ENCODE assay signal across 19 cellular contexts in genomic region chr5:124310453-124310852, GRCh38.
DNase-seq lines count a peak whose midpoint lies in the region; ATAC-seq, FAIRE-seq and TF ChIP-seq lines count a peak whose summit lies in the region.
"Had no signal": no experiment of that assay in that cellular context is flagged by ENCODE, and none has a peak within 500 bp of the region (broad histone marks: within the 10 kb centered on the region; RNA-seq: fewer than 3 reads in every experiment).

No MANE protein-coding gene starts in this region.

- FAIRE-seq in H1 (lab: Jason Lieb, UNC) (no peak), pancreas (lab: Jason Lieb, UNC) (no peak)
- FAIRE-seq: colon had no signal

- H3K4ac ChIP-seq in H1 (replicated peaks; ENCODE audit: insufficient read length, low read depth, low read length) (no peak overlapping the region), mesendoderm (ENCODE audit: low read depth, low read length) (peak overlapping the region; percentile 87)

- H3K23me2 ChIP-seq in H1 (ENCODE audit: low read depth, low read length): no peaks in the 10 kb centered on the region; the same call in 1 of the 2 replicates

- in situ Hi-C loops in GM23248 (cut with MboI): no loop called here

- H3K27me3 Mint-ChIP-seq in activated T-cell treated with anti-CD3 and anti-CD28 coated beads, Interleukin-2, amount 50 U/mL, for 24 hours: no peaks in the 10 kb centered on the region
- H3K27me3 Mint-ChIP-seq: IgD-negative memory B cell had no signal

- H3K4me2 ChIP-seq in GM23248 (ENCODE audit: unreplicated experiment): no peak overlapping the region
- H3K4me2 ChIP-seq in H1 (ENCODE audit: insufficient read depth in 1 of 2, low read depth in 2 of 2, low read length in 2 of 2): no peak overlapping the region
- no peak overlapping the region for H3K4me2 ChIP-seq in mesendoderm (ENCODE audit: low read length)

- H3K18ac ChIP-seq in H1 (ENCODE audit: extremely low read depth, low read length): no peak overlapping the region
- peak overlapping the region; percentile 84 for H3K18ac ChIP-seq in mesendoderm (ENCODE audit: low read length)

- no peaks in the 10 kb centered on the region for H3K36me3 ChIP-seq in GM23248 (ENCODE audit: low read depth)
- no peaks in the 10 kb centered on the region; a peak in 1 of 8 replicates for H3K36me3 ChIP-seq in H1 (ENCODE audit: control insufficient read depth in 2 of 4, insufficient read depth in 4 of 4, low read length in 3 of 4)
- H3K36me3 ChIP-seq in mesendoderm (ENCODE audit: control insufficient read depth, insufficient read depth, low read length): no peaks in the 10 kb centered on the region
- H3K36me3 ChIP-seq in pancreas: no peaks in the 10 kb centered on the region

- no peak overlapping the region for H3K56ac ChIP-seq in H1 (replicated peaks; ENCODE audit: insufficient read length, low read depth, low read length)
- peak overlapping the region; percentile 28 for H3K56ac ChIP-seq in mesendoderm (ENCODE audit: low read length)

- CTCF ChIA-PET in H1 (lab: Charles Lee; ENCODE audit: partially characterized antibody): no interaction called here

- H3K27ac Mint-ChIP-seq in activated T-cell treated with anti-CD3 and anti-CD28 coated beads, Interleukin-2, amount 50 U/mL, for 24 hours: no peak overlapping the region
- H3K27ac Mint-ChIP-seq: activated naive CD4-positive, alpha-beta T cell treated with anti-CD3 and anti-CD28 coated beads for 36 hours; IgD-negative memory B cell had no signal

- H4K8ac ChIP-seq in H1 (ENCODE audit: extremely low read depth, insufficient read depth, low read length): no peak overlapping the region
- no peak overlapping the region for H4K8ac ChIP-seq in mesendoderm (ENCODE audit: low read depth, low read length)

- no peaks in the 10 kb centered on the region for H3K9me3 Mint-ChIP-seq in activated T-cell treated with anti-CD3 and anti-CD28 coated beads, Interleukin-2, amount 50 U/mL, for 24 hours
- H3K9me3 Mint-ChIP-seq: activated naive CD4-positive, alpha-beta T cell treated with anti-CD3 and anti-CD28 coated beads for 36 hours had no signal

- ATAC-seq in GM21447 (IDR thresholded peaks at IDR 0.05; ENCODE audit: unreplicated experiment): no peak
- no peak for ATAC-seq in pancreas

- H3K79me1 ChIP-seq in H1 (ENCODE audit: low read depth, low read length): no peaks in the 10 kb centered on the region
- H3K79me1 ChIP-seq in mesendoderm (ENCODE audit: low read length): no peaks in the 10 kb centered on the region

- H3F3A ChIP-seq in GM23248 (ENCODE audit: insufficient read depth): no peaks in the 10 kb centered on the region

- no peak overlapping the region for H2BK12ac ChIP-seq in H1 (ENCODE audit: low read depth, low read length)

- no peak overlapping the region for H3K23ac ChIP-seq in H1 (ENCODE audit: insufficient read length)
- H3K23ac ChIP-seq in mesendoderm (ENCODE audit: low read length): no peak overlapping the region

- no peaks in the 10 kb centered on the region for H3K9me2 ChIP-seq in GM23248 (ENCODE audit: insufficient read depth)

- no peak overlapping the region for H3K4me3 Mint-ChIP-seq in activated T-cell treated with anti-CD3 and anti-CD28 coated beads, Interleukin-2, amount 50 U/mL, for 24 hours
- H3K4me3 Mint-ChIP-seq: activated naive CD4-positive, alpha-beta T cell treated with anti-CD3 and anti-CD28 coated beads for 36 hours; IgD-negative memory B cell had no signal

- TF ChIP-seq POLR2A in H1 (IDR thresholded peaks at IDR 0.05; ENCODE audit: control extremely low read depth in 1 of 2, low read depth in 2 of 2, low read length in 2 of 2): no peak

- H2AFZ ChIP-seq in GM23248 (no peak overlapping the region), H1 (ENCODE audit: low read length) (no peak overlapping the region)

- no peak overlapping the region for H3K14ac ChIP-seq in H1 (ENCODE audit: insufficient read length)

- intact Hi-C loops in pancreas (cut with DNase I): no loop called here

- H3K4me1 Mint-ChIP-seq in activated T-cell treated with anti-CD3 and anti-CD28 coated beads, Interleukin-2, amount 50 U/mL, for 24 hours (ENCODE audit: low read depth): no peaks in the 10 kb centered on the region
- H3K4me1 Mint-ChIP-seq: IgD-negative memory B cell had no signal

- H4K5ac ChIP-seq in H1 (ENCODE audit: insufficient read length, low read depth, low read length) (no peak overlapping the region), mesendoderm (ENCODE audit: low read length) (no peak overlapping the region)

- H4K20me1 ChIP-seq in GM23248 (ENCODE audit: insufficient read depth) (no peaks in the 10 kb centered on the region), H1 (replicated peaks in 1 of 2; ENCODE audit: control insufficient read depth in 1 of 2, insufficient read depth in 2 of 2, low read length in 2 of 2) (no peaks in the 10 kb centered on the region)

- H2AK5ac ChIP-seq in H1 (ENCODE audit: low read depth, low read length): no peak overlapping the region; the same call in 1 of the 2 replicates
- H2AK5ac ChIP-seq in mesendoderm (ENCODE audit: low read length): no peak overlapping the region

- H3K4me3 ChIP-seq in GM23248: no peak overlapping the region
- H3K4me3 ChIP-seq in H1 (ENCODE audit: extremely low read depth in 1 of 4, insufficient read depth in 2 of 4, low read depth in 3 of 4, low read length in 4 of 4): no peak overlapping the region; a peak in 1 of 8 replicates
- no peak overlapping the region for H3K4me3 ChIP-seq in mesendoderm (ENCODE audit: low read length)
- no peak overlapping the region for H3K4me3 ChIP-seq in pancreas
- H3K4me3 ChIP-seq: testis had no signal

- no peaks in the 10 kb centered on the region for H3K79me2 ChIP-seq in GM23248 (ENCODE audit: insufficient read depth)
- no peaks in the 10 kb centered on the region for H3K79me2 ChIP-seq in H1 (ENCODE audit: control insufficient read depth in 1 of 2, insufficient read depth in 2 of 2, low read length in 2 of 2)
- no peaks in the 10 kb centered on the region for H3K79me2 ChIP-seq in mesendoderm (ENCODE audit: control insufficient read depth, insufficient read depth, low read length)

- H3K9me3 ChIP-seq in GM23248 (ENCODE audit: low read depth) (no peaks in the 10 kb centered on the region), H1 (ENCODE audit: insufficient read depth in 2 of 2, low read depth in 1 of 2, low read length in 1 of 2) (no peaks in the 10 kb centered on the region), pancreas (no peaks in the 10 kb centered on the region)
- H3K9me3 ChIP-seq: testis had no signal

- H2BK120ac ChIP-seq in H1 (replicated peaks; ENCODE audit: low read depth, low read length) (no peak overlapping the region), mesendoderm (ENCODE audit: low read depth, low read length) (no peak overlapping the region)

- TF ChIP-seq CTCF in H1 (IDR thresholded peaks at IDR 0.05; ENCODE audit: control extremely low read depth in 1 of 3, insufficient read depth in 1 of 3, low read depth in 1 of 3, low read length in 3 of 3): no peak
- no peak for TF ChIP-seq CTCF in pancreas (IDR thresholded peaks at IDR 0.05)

- H2BK15ac ChIP-seq in H1 (ENCODE audit: low read length) (no peak overlapping the region), mesendoderm (replicated peaks; ENCODE audit: low read depth) (peak overlapping the region; percentile 98)

- H4K91ac ChIP-seq in H1 (replicated peaks; ENCODE audit: insufficient read length, low read length): peak overlapping the region; percentile 1

- DNase-seq in GM23248: peak; percentile 3
- peak; percentile 6 for DNase-seq in M059J (ENCODE audit: low read depth)
- no peak for DNase-seq in H1 (ENCODE audit: low read depth in 1 of 2, low spot score in 2 of 2)
- DNase-seq in mesendoderm: no peak
- DNase-seq in DMS 273 (lab: John Stamatoyannopoulos, UW; ENCODE audit: unreplicated experiment): no peak
- no peak for DNase-seq in activated T-cell treated with anti-CD3 and anti-CD28 coated beads, Interleukin-2, amount 50 U/mL, for 24 hours
- DNase-seq in pancreas: no peak
- DNase-seq: activated CD4-positive, alpha-beta T cell treated with anti-CD3 and anti-CD28 coated beads for 1 hour; activated CD8-positive, alpha-beta memory T cell treated with anti-CD3 and anti-CD28 coated beads, Interleukin-2, amount 50 U/mL, for 4 hours; activated naive CD4-positive, alpha-beta T cell treated with anti-CD3 and anti-CD28 coated beads for 36 hours; islet precursor cell; NCI-H1105; NCI-H2227 treated with DMSO at 0.1 percent for 48 hours; SHP77; stimulated activated CD4-positive, alpha-beta T cell treated with anti-CD3 and anti-CD28 coated beads, Interleukin-4, amount 100 ng/mL, for 4 hours; testis had no signal

- H3K9ac ChIP-seq in GM23248 (no peak overlapping the region), H1 (replicated peaks in 1 of 4; ENCODE audit: extremely low read depth in 1 of 4, low read depth in 3 of 4, low read length in 3 of 4) (no peak overlapping the region), mesendoderm (ENCODE audit: low read length) (peak overlapping the region; percentile 24)

- 41 to 54% methylated on average over 3 of the region's 3 CpGs for WGBS in GM23248 (ENCODE audit: low coverage in 1 of 2, low lambda C conversion rate in 2 of 2, missing lambda C conversion rate in 2 of 2), 2 experiments
- 61% methylated on average over 3 of the region's 3 CpGs; no CpG with 5 or more reads in 1 of the 2 experiments for WGBS in H1 (ENCODE audit: extremely low coverage in 1 of 2, insufficient coverage in 1 of 2, insufficient read length in 1 of 2, insufficient replicate concordance in 2 of 2, low coverage in 1 of 2, low lambda C conversion rate in 2 of 2, missing lambda C conversion rate in 1 of 2), 2 experiments
- WGBS in mesendoderm (ENCODE audit: extremely low coverage, insufficient coverage, low lambda C conversion rate): 100% methylated on average over 1 of the region's 3 CpGs
- 84 to 89% methylated on average over 3 of the region's 3 CpGs for WGBS in pancreas, 2 donors

- H3K36me3 Mint-ChIP-seq in activated T-cell treated with anti-CD3 and anti-CD28 coated beads, Interleukin-2, amount 50 U/mL, for 24 hours (ENCODE audit: low read depth): no peaks in the 10 kb centered on the region
- H3K36me3 Mint-ChIP-seq: IgD-negative memory B cell had no signal

- H2BK20ac ChIP-seq in H1 (ENCODE audit: low read length): no peak overlapping the region

- no peak for TF ChIP-seq EP300 in H1 (IDR thresholded peaks at IDR 0.05; ENCODE audit: borderline replicate concordance in 1 of 2, low read depth in 2 of 2, low read length in 2 of 2)

- H3K4me1 ChIP-seq in GM23248 (ENCODE audit: insufficient read depth) (no peaks in the 10 kb centered on the region), H1 (replicated peaks in 1 of 4; ENCODE audit: control insufficient read depth in 3 of 4, insufficient read depth in 4 of 4, low read length in 3 of 4) (peaks cover 3 to 16% (median 10%) of the 10 kb centered on the region in 4 experiments; a peak in 6 of 7 replicates), mesendoderm (ENCODE audit: control insufficient read depth, low read depth, low read length) (peaks cover 10% of the 10 kb centered on the region), pancreas (no peaks in the 10 kb centered on the region)
- H3K4me1 ChIP-seq: testis had no signal

- H3K27ac ChIP-seq in GM23248: no peak overlapping the region
- H3K27ac ChIP-seq in H1 (ENCODE audit: low read depth, low read length): no peak overlapping the region
- no peak overlapping the region for H3K27ac ChIP-seq in mesendoderm (ENCODE audit: low read depth, low read length)
- no peak overlapping the region for H3K27ac ChIP-seq in pancreas
- H3K27ac ChIP-seq: testis had no signal

- POLR2A ChIA-PET in H1 (lab: Charles Lee; ENCODE audit: partially characterized antibody): interaction anchor here (0.6 kb wide), 1 partner anchor 1616 kb away, joined by 3 read pairs; no protein-coding TSS in a partner anchor

- no peak for TF ChIP-seq RAD21 in H1 (IDR thresholded peaks at IDR 0.05 in 1 of 2, conservative IDR thresholded peaks at IDR 0.05 in 1 of 2; ENCODE audit: low read depth in 2 of 2, low read length in 2 of 2)

- H3K27me3 ChIP-seq in GM23248 (replicated peaks; ENCODE audit: insufficient read depth): peaks cover 7% of the 10 kb centered on the region; the same call in 1 of the 2 replicates
- H3K27me3 ChIP-seq in H1 (replicated peaks in 1 of 4; ENCODE audit: control insufficient read depth in 3 of 4, extremely low read depth in 1 of 4, insufficient read depth in 3 of 4, low read length in 3 of 4): no peaks in the 10 kb centered on the region
- H3K27me3 ChIP-seq in mesendoderm (ENCODE audit: insufficient read depth, low read length, poor library complexity): no peaks in the 10 kb centered on the region
- H3K27me3 ChIP-seq in pancreas: no peaks in the 10 kb centered on the region
- H3K27me3 ChIP-seq: testis had no signal

- H2BK5ac ChIP-seq in H1 (ENCODE audit: low read depth, low read length) (peak overlapping the region; percentile 90; the same call in 1 of the 2 replicates), mesendoderm (ENCODE audit: low read length) (peak overlapping the region; percentile 29)

Comparison
In these comparisons a context has a peak if more than half of its experiments do, and no peak if none do; other contexts are left out.
1. DNase-seq: peak in GM23248 (single experiment) and M059J (single experiment); none in H1 (0 of 2), mesendoderm (single experiment), DMS 273 (single experiment), activated T-cell treated with anti-CD3 and anti-CD28 coated beads, Interleukin-2, amount 50 U/mL, for 24 hours (single experiment) and pancreas (0 of 6).